ENCODE assay signal across 15 cellular contexts in genomic region chr2:182784058-182784706, GRCh38.
DNase-seq lines count a peak whose midpoint lies in the region; ATAC-seq and TF ChIP-seq lines count a peak whose summit lies in the region.
"Had no signal": no experiment of that assay in that cellular context is flagged by ENCODE, and none has a peak within 500 bp of the region (broad histone marks: within the 10 kb centered on the region; RNA-seq: fewer than 3 reads in every experiment).

No MANE protein-coding gene starts in this region.

- H3K27ac ChIP-seq in KMS-11, result no peak overlapping the region
- no peak overlapping the region for H3K27ac ChIP-seq in psoas muscle
- H3K27ac ChIP-seq: A549, BLaER1, HL-60 had no signal

- intact Hi-C loops in psoas muscle (cut with DNase I) (loop anchor here (1.0 to 2.0 kb wide), 2 partner anchors 195 to 196 kb away; no protein-coding TSS in a partner anchor), natural killer cell (cut with micrococcal nuclease) (no loop called here)

- TF ChIP-seq CTCF in KMS-11 (conservative IDR thresholded peaks at IDR 0.05; ENCODE audit: low read depth, low read length), result no peak
- TF ChIP-seq CTCF in psoas muscle (IDR thresholded peaks at IDR 0.05), result no peak
- TF ChIP-seq CTCF in natural killer cell (IDR thresholded peaks at IDR 0.05), result no peak

- no peaks in the 10 kb centered on the region for H3K27me3 ChIP-seq in KMS-11 (ENCODE audit: insufficient read depth, low read depth)
- H3K27me3 ChIP-seq in psoas muscle (ENCODE audit: insufficient read depth in 3 of 3, low read length in 2 of 3), result no peaks in the 10 kb centered on the region
- H3K27me3 ChIP-seq: BLaER1 had no signal

- H3K27ac Mint-ChIP-seq in natural killer cell, result no peak overlapping the region
- H3K27ac Mint-ChIP-seq: CD14-positive monocyte; CD4-positive, alpha-beta memory T cell; H9 had no signal

- H3K9me3 Mint-ChIP-seq in natural killer cell, result no peaks in the 10 kb centered on the region

- 58 to 81% (median 65%) methylated on average over 4 of the region's 4 CpGs for WGBS in psoas muscle, 3 donors

- no peaks in the 10 kb centered on the region for H3K9me3 ChIP-seq in psoas muscle
- H3K9me3 ChIP-seq: A549 had no signal

- H2AFZ ChIP-seq in KMS-11 (ENCODE audit: low read depth), result no peak overlapping the region

- no peak overlapping the region for H3K4me3 ChIP-seq in KMS-11 (IDR thresholded peaks at IDR 0.05; ENCODE audit: insufficient read depth, low read depth, low read length)
- H3K4me3 ChIP-seq in psoas muscle, result no peak overlapping the region
- H3K4me3 ChIP-seq: A549, BLaER1 had no signal

- ATAC-seq in GM21390 (IDR thresholded peaks at IDR 0.05; ENCODE audit: unreplicated experiment) (peak; percentile 15), left lobe of liver (peak; percentile 89), psoas muscle (peak in 3 of 4 donors; percentile 48 to 85 (median 79)), natural killer cell (no peak), HG02870 (IDR thresholded peaks at IDR 0.05; ENCODE audit: unreplicated experiment) (no peak), GM19023 (IDR thresholded peaks at IDR 0.05; ENCODE audit: unreplicated experiment) (no peak)

- no peaks in the 10 kb centered on the region for H3K36me3 ChIP-seq in KMS-11 (ENCODE audit: insufficient read depth)
- peaks cover 0 to 1% of the 10 kb centered on the region in 2 donors for H3K36me3 ChIP-seq in psoas muscle (ENCODE audit: insufficient read depth in 1 of 2, low read depth in 1 of 2)

- H4K20me1 ChIP-seq in KMS-11 (ENCODE audit: insufficient read depth), result no peaks in the 10 kb centered on the region
- H4K20me1 ChIP-seq: BLaER1 had no signal

- no peaks in the 10 kb centered on the region for H3K4me1 Mint-ChIP-seq in natural killer cell
- H3K4me1 Mint-ChIP-seq: CD14-positive monocyte; CD4-positive, alpha-beta memory T cell had no signal

- no peak overlapping the region for H3K9ac ChIP-seq in KMS-11
- H3K9ac ChIP-seq: BLaER1 had no signal

- peak overlapping the region; percentile 70; the same call in 1 of the 2 replicates for H3K4me2 ChIP-seq in KMS-11
- H3K4me2 ChIP-seq: A549, BLaER1 had no signal

- DNase-seq in left lobe of liver (ENCODE audit: low spot score) (no peak), psoas muscle (no peak), natural killer cell (no peak)
- DNase-seq: CD4-positive, alpha-beta memory T cell; DMS153; GDM1; H9 had no signal

- H3K4me3 Mint-ChIP-seq in natural killer cell, result no peak overlapping the region
- H3K4me3 Mint-ChIP-seq: CD14-positive monocyte; CD4-positive, alpha-beta memory T cell; H9 had no signal

- no peaks in the 10 kb centered on the region for H3K27me3 Mint-ChIP-seq in natural killer cell (ENCODE audit: low read depth in 2 of 2)
- H3K27me3 Mint-ChIP-seq: CD4-positive, alpha-beta memory T cell had no signal

- H3K36me3 Mint-ChIP-seq in natural killer cell, result peaks cover 14% of the 10 kb centered on the region

- H3K79me2 ChIP-seq in KMS-11 (ENCODE audit: insufficient read depth, low read depth), result no peaks in the 10 kb centered on the region

- peaks cover 49% of the 10 kb centered on the region for H3K4me1 ChIP-seq in KMS-11 (ENCODE audit: low read depth, poor library complexity, severe bottlenecking)
- H3K4me1 ChIP-seq in psoas muscle, result no peaks in the 10 kb centered on the region
- H3K4me1 ChIP-seq: A549, BLaER1 had no signal

Comparison
In these comparisons a context has a peak if more than half of its experiments do, and no peak if none do; other contexts are left out.
1. ATAC-seq: peak in GM21390 (single experiment), left lobe of liver (single experiment) and psoas muscle (3 of 4); none in natural killer cell (0 of 3), HG02870 (single experiment) and GM19023 (single experiment).